ENCODE assay signal across 12 cellular contexts in genomic region chr17:76276461-76277299, GRCh38. TPM values are rescaled to one million over a fixed set of nuclear protein-coding genes. Genes with fewer than 3 reads are reported as not detected.
DNase-seq lines count a peak whose midpoint lies in the region; ATAC-seq and TF ChIP-seq lines count a peak whose summit lies in the region.
"Had no signal": no experiment of that assay in that cellular context is flagged by ENCODE, and none has a peak within 500 bp of the region (broad histone marks: within the 10 kb centered on the region; RNA-seq: fewer than 3 reads in every experiment).

No MANE protein-coding gene starts in this region.

- no peak for ATAC-seq in CD4-positive, CD25-positive, alpha-beta regulatory T cell (ENCODE audit: low read depth in 2 of 2)
- no peak for ATAC-seq in aorta (ENCODE audit: low FRiP score)
- ATAC-seq: activated CD4-positive, CD25-positive, alpha-beta regulatory T cell treated with anti-CD3 and anti-CD28 coated beads, Interleukin-2, amount 50 U/mL, for 24 hours; heart right ventricle had no signal

- no peaks in the 10 kb centered on the region for H3K27me3 ChIP-seq in CD4-positive, CD25-positive, alpha-beta regulatory T cell (ENCODE audit: control insufficient read depth, insufficient read depth, low read length)
- H3K27me3 ChIP-seq in H7 (ENCODE audit: control insufficient read depth, insufficient read depth, low read length) (no peaks in the 10 kb centered on the region), aorta (ENCODE audit: control insufficient read depth in 1 of 2, insufficient read depth in 2 of 2, low read length in 1 of 2) (no peaks in the 10 kb centered on the region)
- H3K27me3 ChIP-seq: heart right ventricle, thyroid gland had no signal

- no peaks in the 10 kb centered on the region for H3K36me3 Mint-ChIP-seq in CD4-positive, CD25-positive, alpha-beta regulatory T cell
- no peaks in the 10 kb centered on the region for H3K36me3 Mint-ChIP-seq in activated naive CD8-positive, alpha-beta T cell
- H3K36me3 Mint-ChIP-seq in mesothelial cell of epicardium: no peaks in the 10 kb centered on the region

- no peaks in the 10 kb centered on the region for H3K9me3 ChIP-seq in CD4-positive, CD25-positive, alpha-beta regulatory T cell (ENCODE audit: control insufficient read depth in 2 of 2, low read length in 2 of 2)
- H3K9me3 ChIP-seq in aorta (ENCODE audit: control insufficient read depth, low read length): no peaks in the 10 kb centered on the region
- H3K9me3 ChIP-seq: heart right ventricle, thyroid gland had no signal

- 90 to 92% methylated on average over 19 of the region's 19 CpGs for WGBS in aorta, 2 donors

- DNase-seq in CD4-positive, CD25-positive, alpha-beta regulatory T cell: no peak
- DNase-seq in H7 (peak; percentile 48), mesothelial cell of epicardium (ENCODE audit: low spot score in 2 of 2, unreplicated experiment in 2 of 2) (no peak), cerebellar nuclear complex (lab: John Stamatoyannopoulos, UW) (no peak), Ammon's horn (ENCODE audit: low spot score) (no peak), aorta (no peak)
- DNase-seq in stimulated activated CD4-positive, alpha-beta T cell treated with anti-CD3 and anti-CD28 coated beads, Interleukin-2, amount 100 ng/mL, for 48 hours: no peak
- DNase-seq: heart right ventricle, NCI-H774, thyroid gland had no signal

- peak overlapping the region in 2 of 4 donors; percentile 27 to 81 for H3K4me3 Mint-ChIP-seq in CD4-positive, CD25-positive, alpha-beta regulatory T cell
- no peak overlapping the region for H3K4me3 Mint-ChIP-seq in activated naive CD8-positive, alpha-beta T cell
- H3K4me3 Mint-ChIP-seq in mesothelial cell of epicardium: no peak overlapping the region

- no peaks in the 10 kb centered on the region for H3K9me3 Mint-ChIP-seq in CD4-positive, CD25-positive, alpha-beta regulatory T cell
- no peaks in the 10 kb centered on the region for H3K9me3 Mint-ChIP-seq in activated naive CD8-positive, alpha-beta T cell (ENCODE audit: low read depth)
- H3K9me3 Mint-ChIP-seq in mesothelial cell of epicardium: no peaks in the 10 kb centered on the region

- no peaks in the 10 kb centered on the region for H3K27me3 Mint-ChIP-seq in CD4-positive, CD25-positive, alpha-beta regulatory T cell
- no peaks in the 10 kb centered on the region for H3K27me3 Mint-ChIP-seq in activated naive CD8-positive, alpha-beta T cell
- no peaks in the 10 kb centered on the region for H3K27me3 Mint-ChIP-seq in mesothelial cell of epicardium (ENCODE audit: low read depth)

- peaks cover 4 to 54% (median 15%) of the 10 kb centered on the region in 4 donors for H3K4me1 Mint-ChIP-seq in CD4-positive, CD25-positive, alpha-beta regulatory T cell
- H3K4me1 Mint-ChIP-seq in activated naive CD8-positive, alpha-beta T cell (ENCODE audit: low read depth): peaks cover 43% of the 10 kb centered on the region
- H3K4me1 Mint-ChIP-seq in mesothelial cell of epicardium: peaks cover 14% of the 10 kb centered on the region

- peak overlapping the region; percentile 53 to 65 (median 62) for H3K27ac Mint-ChIP-seq in CD4-positive, CD25-positive, alpha-beta regulatory T cell
- H3K27ac Mint-ChIP-seq in activated naive CD8-positive, alpha-beta T cell: peak overlapping the region; percentile 58
- peak overlapping the region; percentile 75 for H3K27ac Mint-ChIP-seq in mesothelial cell of epicardium

- no peaks in the 10 kb centered on the region for H3K36me3 ChIP-seq in CD4-positive, CD25-positive, alpha-beta regulatory T cell (ENCODE audit: control insufficient read depth, insufficient read depth, low read length)
- H3K36me3 ChIP-seq in H7 (replicated peaks; ENCODE audit: control insufficient read depth, insufficient read depth, low read length): no peaks in the 10 kb centered on the region
- H3K36me3 ChIP-seq in aorta (ENCODE audit: control insufficient read depth in 1 of 2, insufficient read depth in 2 of 2, low read length in 1 of 2): no peaks in the 10 kb centered on the region
- H3K36me3 ChIP-seq: heart right ventricle, thyroid gland had no signal

- peaks cover 45% of the 10 kb centered on the region for H3K4me1 ChIP-seq in CD4-positive, CD25-positive, alpha-beta regulatory T cell (ENCODE audit: control insufficient read depth, insufficient read depth, low read length, poor library complexity, severe bottlenecking)
- H3K4me1 ChIP-seq in aorta (ENCODE audit: control insufficient read depth in 1 of 2, insufficient read depth in 2 of 2, low read length in 2 of 2): no peaks in the 10 kb centered on the region

- no peak overlapping the region for H3K4me3 ChIP-seq in CD4-positive, CD25-positive, alpha-beta regulatory T cell (ENCODE audit: low read depth, low read length)
- H3K4me3 ChIP-seq in H7 (ENCODE audit: insufficient read depth, low read depth, low read length): no peak overlapping the region
- H3K4me3 ChIP-seq in aorta (ENCODE audit: low read length in 2 of 2): no peak overlapping the region
- H3K4me3 ChIP-seq: heart right ventricle, thyroid gland had no signal

- no peak overlapping the region for H3K27ac ChIP-seq in CD4-positive, CD25-positive, alpha-beta regulatory T cell (ENCODE audit: insufficient read depth, low read length, poor library complexity, severe bottlenecking)
- no peak overlapping the region for H3K27ac ChIP-seq in aorta (ENCODE audit: low read depth in 1 of 2, low read length in 2 of 2)
- H3K27ac ChIP-seq: thyroid gland had no signal

- no peak for TF ChIP-seq CTCF in mesothelial cell of epicardium (IDR thresholded peaks at IDR 0.05; ENCODE audit: unreplicated experiment)

- intact Hi-C loops in aorta (cut with DNase I): loop anchor here (5.0 kb wide), 4 partner anchors 34 to 264 kb away; partner anchors contain the start of gene RNF157 (in 1 of the 2)

RNA-seq across cellular contexts. Expression of gene UBALD2, which starts 11.5 kb away (rescaled TPM):
- 247 TPM for total RNA-seq in CD4-positive, CD25-positive, alpha-beta regulatory T cell
- 1 to 10 TPM; 3.9 to 9.2 (median 7.3) TPM for polyA plus RNA-seq in CD4-positive, CD25-positive, alpha-beta regulatory T cell
- total RNA-seq in H7 (2014; rRNA removed; shearing (Covaris generic)): 21.3 and 24.8 TPM in 2 replicates
- total RNA-seq in mesothelial cell of epicardium (25.3 to 26.4 TPM (median 25.7 TPM) in 3 replicates), aorta (10 to 100 TPM; 25.8 to 30.2 TPM)
- polyA plus RNA-seq in aorta: 10 to 100 TPM; 23.2 to 27.7 TPM

RNA-seq across cellular contexts. Expression of gene QRICH2, which starts 31.4 kb away (rescaled TPM):
- 2.2 TPM for total RNA-seq in CD4-positive, CD25-positive, alpha-beta regulatory T cell
- polyA plus RNA-seq in CD4-positive, CD25-positive, alpha-beta regulatory T cell: under 1 TPM in 1 of 4 donors, not detected in 3; 0.50 TPM
- total RNA-seq in H7 (2014; rRNA removed; shearing (Covaris generic)): 0.70 and 1.1 TPM in 2 replicates
- total RNA-seq in mesothelial cell of epicardium: 7.2 to 8.6 TPM (median 7.7 TPM) in 3 replicates
- total RNA-seq in aorta: 1 to 10 TPM; 3.4 to 4.2 TPM
- polyA plus RNA-seq in aorta: 10 to 100 TPM in 1 of 2 donors, 1 to 10 TPM in 1; 1.4 to 12.8 TPM

RNA-seq across cellular contexts. Expression of gene RNF157, which starts 36.4 kb away (rescaled TPM):
- 17.7 TPM for total RNA-seq in CD4-positive, CD25-positive, alpha-beta regulatory T cell
- 1 to 10 TPM; 3.3 to 5.6 (median 4.3) TPM for polyA plus RNA-seq in CD4-positive, CD25-positive, alpha-beta regulatory T cell
- 4.2 and 5.6 TPM in 2 replicates for total RNA-seq in H7 (2014; rRNA removed; shearing (Covaris generic))
- total RNA-seq in mesothelial cell of epicardium: 6.8 to 8.0 TPM (median 7.8 TPM) in 3 replicates
- total RNA-seq in aorta: 1 to 10 TPM; 1.7 to 2.0 TPM
- 1 to 10 TPM in 1 of 2 donors, under 1 TPM in 1; 0.36 to 3.8 TPM for polyA plus RNA-seq in aorta
